Comparison of ENCODE assay signal across 9 cellular contexts in the genomic region with DNA sequence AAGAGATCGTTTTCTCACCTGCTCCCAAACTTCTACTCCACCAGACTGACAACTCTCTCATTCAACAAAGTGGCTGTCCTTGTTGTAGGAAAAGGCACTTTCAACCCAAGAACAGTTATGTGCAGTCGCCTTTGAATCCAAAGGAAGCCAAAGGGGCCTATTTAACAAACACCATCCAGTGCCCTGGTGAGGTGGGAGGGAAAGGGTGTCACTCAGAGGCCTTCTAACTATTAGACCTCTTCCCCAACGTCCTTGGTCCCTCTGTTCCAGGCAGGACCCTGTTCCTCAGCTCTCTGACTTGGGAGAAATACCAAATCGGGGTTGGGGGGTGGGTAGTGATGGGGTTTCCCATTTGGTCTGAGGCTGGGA. TPM values are rescaled to one million over a fixed set of nuclear protein-coding genes. Genes with fewer than 3 reads are reported as not detected.
A peak's percentile ranks its signal among the peaks of the same experiment; 100 is the strongest.
DNase-seq lines count a peak whose midpoint lies in the region; ATAC-seq and TF ChIP-seq lines count a peak whose summit lies in the region.
"Had no signal": no experiment of that assay in that cellular context is flagged by ENCODE, and none has a peak within 500 bp of the region (broad histone marks: within the 10 kb centered on the region; RNA-seq: fewer than 3 reads in every experiment).

No MANE protein-coding gene starts in this region.

- intact Hi-C loops in MCF 10A (cut with micrococcal nuclease): loop anchor here (5.0 kb wide), 2 partner anchors 476 to 531 kb away; no protein-coding TSS in a partner anchor

- peak overlapping the region; percentile 82 for H3K4me3 ChIP-seq in AG04449 (ENCODE audit: low read depth, low read length)

- H3K9me3 Mint-ChIP-seq in MCF 10A (ENCODE audit: unreplicated experiment) (no peaks in the 10 kb centered on the region), naive B cell (peaks cover 0 to 5% (median 0%) of the 10 kb centered on the region in 7 donors)

- ATAC-seq in naive B cell (ENCODE audit: low read depth in 2 of 2) (no peak), GM18867 (IDR thresholded peaks at IDR 0.05; ENCODE audit: unreplicated experiment) (no peak)

- CTCF ChIA-PET in AG04449 (lab: Yijun Ruan, JAX) (interaction anchor here (1.2 to 2.1 kb wide), 7 partner anchors 64 to 547 kb away, joined by 3 to 6 read pairs (median 3); no protein-coding TSS in a partner anchor), HEK293T (lab: Yijun Ruan, JAX) (interaction anchor here (0.8 kb wide), 2 partner anchors 65 to 96 kb away, joined by 3 read pairs; no protein-coding TSS in a partner anchor), MCF 10A (lab: Yijun Ruan, JAX) (interaction anchor here (0.6 to 3.5 kb wide), 8 partner anchors 13 to 363 kb away, joined by 3 to 15 read pairs (median 3); partner anchors contain the start of gene MNAT1)

- POLR2A ChIA-PET in AG04449 (lab: Yijun Ruan, JAX) (interaction anchor here (1.7 kb wide), 1 partner anchor 259 kb away, joined by 3 read pairs; no protein-coding TSS in a partner anchor), HEK293T (lab: Yijun Ruan, JAX) (interaction anchor here (1.6 to 6.0 kb wide), 5 partner anchors 16 to 71 kb away, joined by 4 to 71 read pairs (median 12); partner anchors contain the start of gene SIX1), MCF 10A (lab: Yijun Ruan, JAX) (interaction anchor here (0.6 to 4.3 kb wide), 10 partner anchors 12 to 363 kb away, joined by 3 to 45 read pairs (median 4); partner anchors contain the start of genes MNAT1, SLC38A6 and TRMT5)

- H3K4me3 Mint-ChIP-seq in MCF 10A (ENCODE audit: unreplicated experiment) (peak overlapping the region; percentile 91), naive B cell (peak overlapping the region; percentile 61 to 88 (median 82))

- TF ChIP-seq CTCF in AG04449 (IDR thresholded peaks at IDR 0.05; ENCODE audit: insufficient read depth, low read length, missing control alignments) (no peak), MCF 10A (IDR thresholded peaks at IDR 0.05; ENCODE audit: unreplicated experiment) (no peak)

- H3K36me3 Mint-ChIP-seq in MCF 10A (ENCODE audit: insufficient read depth, unreplicated experiment): peaks cover 12% of the 10 kb centered on the region
- H3K36me3 Mint-ChIP-seq in naive B cell: no peaks in the 10 kb centered on the region

- BruUV-seq in MCF 10A (replicated peaks; lab: Mats Ljungman, UMichigan): no TSS peak

- no peak for DNase-seq in AG04449 (ENCODE audit: low read depth, low spot score)
- no peak for DNase-seq in HEK293T (ENCODE audit: extremely low spot score)
- peak; percentile 0 for DNase-seq in MCF 10A (ENCODE audit: unreplicated experiment)
- no peak for DNase-seq in naive B cell
- DNase-seq in DMS153 treated with DMSO at 0.1 percent for 48 hours (lab: John Stamatoyannopoulos, UW; ENCODE audit: unreplicated experiment): no peak
- DNase-seq in LoVo (ENCODE audit: low spot score): no peak
- DNase-seq in T1000 (lab: John Stamatoyannopoulos, UW): no peak
- DNase-seq: NCI-H1436 treated with DMSO at 0.1 percent for 48 hours had no signal

- H3K4me1 Mint-ChIP-seq in MCF 10A (ENCODE audit: insufficient read depth, unreplicated experiment) (no peaks in the 10 kb centered on the region), naive B cell (peaks cover 21 to 29% (median 23%) of the 10 kb centered on the region in 3 donors)

- H3K27me3 Mint-ChIP-seq in MCF 10A (ENCODE audit: insufficient read depth, unreplicated experiment) (no peaks in the 10 kb centered on the region), naive B cell (peaks cover 57 to 71% (median 62%) of the 10 kb centered on the region in 3 donors)

- H3K27ac Mint-ChIP-seq in MCF 10A (ENCODE audit: low read depth, unreplicated experiment) (no peak overlapping the region), naive B cell (peak overlapping the region in 2 of 6 donors; percentile 48 to 73)

TF ChIP-seq in HEK293T, 16 proteins besides CTCF, POLR2A, EP300 and RAD21:
- TF ChIP-seq, protein P1, sequence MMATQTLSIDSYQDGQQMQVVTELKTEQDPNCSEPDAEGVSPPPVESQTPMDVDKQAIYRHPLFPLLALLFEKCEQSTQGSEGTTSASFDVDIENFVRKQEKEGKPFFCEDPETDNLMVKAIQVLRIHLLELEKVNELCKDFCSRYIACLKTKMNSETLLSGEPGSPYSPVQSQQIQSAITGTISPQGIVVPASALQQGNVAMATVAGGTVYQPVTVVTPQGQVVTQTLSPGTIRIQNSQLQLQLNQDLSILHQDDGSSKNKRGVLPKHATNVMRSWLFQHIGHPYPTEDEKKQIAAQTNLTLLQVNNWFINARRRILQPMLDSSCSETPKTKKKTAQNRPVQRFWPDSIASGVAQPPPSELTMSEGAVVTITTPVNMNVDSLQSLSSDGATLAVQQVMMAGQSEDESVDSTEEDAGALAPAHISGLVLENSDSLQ (IDR thresholded peaks at IDR 0.05): peak; percentile 54
- no peak for TF ChIP-seq ZNF384 (IDR thresholded peaks at IDR 0.05)

RNA-seq across cellular contexts. Expression of gene SIX4, which starts 3.2 kb away (rescaled TPM):
- total RNA-seq in MCF 10A (2022): 12.9 and 13.6 TPM in 2 replicates
- polyA plus RNA-seq in naive B cell (ENCODE audit: low read depth in 6 of 6): not detected

RNA-seq across cellular contexts. Expression of gene MNAT1, which starts 13.6 kb away (rescaled TPM):
- total RNA-seq in MCF 10A (2022): 45.2 and 57.5 TPM in 2 replicates
- 10 to 100 TPM; 14.5 to 27.4 (median 22.1) TPM for polyA plus RNA-seq in naive B cell (ENCODE audit: low read depth in 6 of 6)
